In the genomic region with DNA sequence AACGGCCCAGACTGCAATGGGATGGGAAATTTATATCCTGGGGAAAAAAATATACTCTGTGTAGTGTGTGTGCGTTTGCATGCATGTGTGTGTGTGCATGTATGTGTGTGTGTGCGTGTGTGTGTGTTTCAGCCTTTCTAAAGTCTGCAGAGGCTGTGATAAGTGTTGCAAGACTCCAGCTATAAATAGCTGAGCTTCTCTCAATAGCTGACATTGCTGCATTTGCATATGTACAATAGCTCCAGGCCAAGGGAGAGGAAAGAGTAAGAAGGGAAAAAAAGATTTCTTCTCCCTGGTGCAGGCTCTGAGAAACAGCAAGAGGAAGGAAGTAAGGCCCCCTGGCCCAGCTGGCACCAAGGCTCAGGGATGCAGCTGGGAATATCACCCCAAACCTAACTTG, we compare ENCODE assay signal across 12 cellular contexts.
DNase-seq lines count a peak whose midpoint lies in the region; ATAC-seq, FAIRE-seq and TF ChIP-seq lines count a peak whose summit lies in the region.
"Had no signal": no experiment of that assay in that cellular context is flagged by ENCODE, and none has a peak within 500 bp of the region (broad histone marks: within the 10 kb centered on the region; RNA-seq: fewer than 3 reads in every experiment).

No MANE protein-coding gene starts in this region.

- H3K4me1 Mint-ChIP-seq in astrocyte (ENCODE audit: low read depth, unreplicated experiment): peaks cover 18% of the 10 kb centered on the region
- H3K4me1 Mint-ChIP-seq: activated CD4-positive, alpha-beta memory T cell treated with anti-CD3 and anti-CD28 coated beads, Interleukin-2, amount 10 ng/mL, durations not matched to agents 7 days and 5 days; natural killer cell had no signal

- peaks cover 15% of the 10 kb centered on the region for H3K27me3 Mint-ChIP-seq in astrocyte (ENCODE audit: low read depth, unreplicated experiment)

- H3K27ac ChIP-seq in astrocyte (ENCODE audit: low read depth, low read length): no peak overlapping the region
- peak overlapping the region; percentile 59 for H3K27ac ChIP-seq in cardiac muscle cell
- H3K27ac ChIP-seq: adrenal gland had no signal

- H3K9me3 ChIP-seq in HAP-1: peaks cover 3% of the 10 kb centered on the region
- peaks cover 3% of the 10 kb centered on the region for H3K9me3 ChIP-seq in astrocyte (ENCODE audit: insufficient read depth, low read depth, low read length)
- H3K9me3 ChIP-seq in cardiac muscle cell (ENCODE audit: low read depth): no peaks in the 10 kb centered on the region
- H3K9me3 ChIP-seq: adrenal gland had no signal

- peak overlapping the region; percentile 19 for H3K4me2 ChIP-seq in astrocyte (ENCODE audit: low read length)

- no peak overlapping the region for H3K9ac ChIP-seq in astrocyte (ENCODE audit: low read length)

- DNase-seq in HAP-1 (ENCODE audit: low spot score in 2 of 2) (peak; percentile 81 to 94), astrocyte (ENCODE audit: low read depth) (peak; percentile 91), cardiac muscle cell (ENCODE audit: low read depth in 1 of 2, low spot score in 1 of 2) (peak; percentile 84 to 94), skeletal muscle cell (ENCODE audit: low read depth) (peak; percentile 72)
- DNase-seq: activated CD4-positive, alpha-beta memory T cell treated with anti-CD3 and anti-CD28 coated beads, Interleukin-2, amount 10 ng/mL, durations not matched to agents 7 days and 5 days; adrenal gland; natural killer cell; NCI-H2171 treated with DMSO at 0.1 percent for 48 hours had no signal

- H3K36me3 ChIP-seq in HAP-1 (replicated peaks): no peaks in the 10 kb centered on the region
- no peaks in the 10 kb centered on the region for H3K36me3 ChIP-seq in astrocyte (ENCODE audit: insufficient read depth, low read length)
- H3K36me3 ChIP-seq in cardiac muscle cell: no peaks in the 10 kb centered on the region
- H3K36me3 ChIP-seq: adrenal gland had no signal

- FAIRE-seq in astrocyte (lab: Jason Lieb, UNC): peak; percentile 23

- H3K27me3 ChIP-seq in HAP-1 (ENCODE audit: low read depth) (no peaks in the 10 kb centered on the region), astrocyte (ENCODE audit: insufficient read depth, low read length) (peaks cover 6% of the 10 kb centered on the region), cardiac muscle cell (no peaks in the 10 kb centered on the region)

- no peaks in the 10 kb centered on the region for H3K36me3 Mint-ChIP-seq in astrocyte (ENCODE audit: low read depth, unreplicated experiment)
- H3K36me3 Mint-ChIP-seq: natural killer cell had no signal

- peaks cover 13% of the 10 kb centered on the region for H3K9me3 Mint-ChIP-seq in astrocyte (ENCODE audit: unreplicated experiment)
- H3K9me3 Mint-ChIP-seq: activated CD4-positive, alpha-beta memory T cell treated with anti-CD3 and anti-CD28 coated beads, Interleukin-2, amount 10 ng/mL, durations not matched to agents 7 days and 5 days; natural killer cell had no signal

- TF ChIP-seq CTCF in astrocyte (IDR thresholded peaks at IDR 0.05; ENCODE audit: insufficient read depth, low read depth, low read length) (no peak), cardiac muscle cell (IDR thresholded peaks at IDR 0.05; ENCODE audit: low read depth, low read length) (no peak)

- H2AFZ ChIP-seq in astrocyte (ENCODE audit: low read depth, low read length): no peak overlapping the region

- no peak overlapping the region for H3K27ac Mint-ChIP-seq in astrocyte (ENCODE audit: unreplicated experiment)
- H3K27ac Mint-ChIP-seq: activated CD4-positive, alpha-beta memory T cell treated with anti-CD3 and anti-CD28 coated beads, Interleukin-2, amount 10 ng/mL, durations not matched to agents 7 days and 5 days; natural killer cell had no signal

- H3K4me3 Mint-ChIP-seq in astrocyte (ENCODE audit: unreplicated experiment): no peak overlapping the region
- H3K4me3 Mint-ChIP-seq: activated CD4-positive, alpha-beta memory T cell treated with anti-CD3 and anti-CD28 coated beads, Interleukin-2, amount 10 ng/mL, durations not matched to agents 7 days and 5 days; natural killer cell had no signal

- no peak for ATAC-seq in HG03460 (IDR thresholded peaks at IDR 0.05; ENCODE audit: unreplicated experiment)
- no peak for ATAC-seq in GM21360 (IDR thresholded peaks at IDR 0.05; ENCODE audit: unreplicated experiment)
- no peak for ATAC-seq in GM18502 (IDR thresholded peaks at IDR 0.05; ENCODE audit: poor library complexity, unreplicated experiment)
- ATAC-seq in GM18861 (IDR thresholded peaks at IDR 0.05; ENCODE audit: unreplicated experiment): no peak
- ATAC-seq: natural killer cell had no signal

- no peaks in the 10 kb centered on the region for H4K20me1 ChIP-seq in astrocyte (ENCODE audit: insufficient read depth, low read length)

- H3K79me2 ChIP-seq in astrocyte (ENCODE audit: insufficient read depth, low read length): no peaks in the 10 kb centered on the region

- H3K4me3 ChIP-seq in HAP-1: no peak overlapping the region
- no peak overlapping the region for H3K4me3 ChIP-seq in astrocyte (ENCODE audit: insufficient read depth, low read depth, low read length)
- H3K4me3 ChIP-seq in cardiac muscle cell: no peak overlapping the region
- H3K4me3 ChIP-seq in skeletal muscle cell (ENCODE audit: low read depth, low read length): no peak overlapping the region
- H3K4me3 ChIP-seq: adrenal gland had no signal

- H3K4me1 ChIP-seq in HAP-1 (peaks cover 16% of the 10 kb centered on the region), astrocyte (ENCODE audit: insufficient read depth, low read length) (peaks cover 12% of the 10 kb centered on the region), cardiac muscle cell (ENCODE audit: low read depth) (peaks cover 24% of the 10 kb centered on the region)

- in situ Hi-C loops in HAP-1 (cut with MboI; ENCODE audit: low sequenced_read_pairs): no loop called here
